Comparison of ENCODE assay signal across 8 cellular contexts in genomic region chr2:27772804-27773203, GRCh38. TPM values are rescaled to one million over a fixed set of nuclear protein-coding genes. Genes with fewer than 3 reads are reported as not detected.
DNase-seq lines count a peak whose midpoint lies in the region; ATAC-seq and TF ChIP-seq lines count a peak whose summit lies in the region.

No MANE protein-coding gene starts in this region.

- H3K79me2 ChIP-seq in mammary epithelial cell (ENCODE audit: insufficient read depth, low read length), result peaks cover 61% of the 10 kb centered on the region

- H3K4me1 ChIP-seq in BLaER1, result peaks cover 32% of the 10 kb centered on the region
- peaks cover 28% of the 10 kb centered on the region for H3K4me1 ChIP-seq in mammary epithelial cell (ENCODE audit: insufficient read depth, low read length)
- H3K4me1 ChIP-seq in naive thymus-derived CD4-positive, alpha-beta T cell (ENCODE audit: control insufficient read depth in 2 of 2, insufficient read depth in 2 of 2, low read length in 2 of 2), result peaks cover 10 to 20% of the 10 kb centered on the region in 2 donors

- H3K4me3 Mint-ChIP-seq in naive thymus-derived CD4-positive, alpha-beta T cell, result peak overlapping the region; percentile 78 to 100 (median 98)

- H3K36me3 ChIP-seq in BLaER1 (peaks cover 32% of the 10 kb centered on the region), mammary epithelial cell (ENCODE audit: insufficient read depth, low read length) (peaks cover 7% of the 10 kb centered on the region)
- H3K36me3 ChIP-seq in naive thymus-derived CD4-positive, alpha-beta T cell (ENCODE audit: control insufficient read depth in 2 of 3, insufficient read depth in 3 of 3, low read length in 3 of 3), result peaks cover 0 to 13% (median 0%) of the 10 kb centered on the region in 3 experiments

- peaks cover 0 to 7% (median 0%) of the 10 kb centered on the region in 5 donors for H3K27me3 Mint-ChIP-seq in naive thymus-derived CD4-positive, alpha-beta T cell

- CTCF ChIA-PET in mammary epithelial cell (lab: Charles Lee; ENCODE audit: low non-redundant PET), result interaction anchor here (0.6 kb wide), 2 partner anchors 34 to 622 kb away, joined by 3 to 4 read pairs; no protein-coding TSS in a partner anchor
- CTCF ChIA-PET in naive thymus-derived CD4-positive, alpha-beta T cell (lab: Charles Lee), result interaction anchor here (0.6 kb wide), 1 partner anchor 148 kb away, joined by 3 read pairs; no protein-coding TSS in a partner anchor

- dilution Hi-C loops in mammary epithelial cell (cut with HindIII; ENCODE audit: low sequenced_read_pairs), result loop anchor here (5.0 kb wide), 1 partner anchor 51 kb away; no protein-coding TSS in a partner anchor

- H3K4me2 ChIP-seq in BLaER1 (peak overlapping the region; percentile 80), mammary epithelial cell (ENCODE audit: insufficient read depth, low read depth, low read length) (peak overlapping the region; percentile 97)

- 0% methylated on average over 2 of the region's 2 CpGs for WGBS in mammary epithelial cell (ENCODE audit: low coverage, missing lambda C conversion rate)

- peak; percentile 19 to 31 for DNase-seq in Kasumi-1 (lab: John Stamatoyannopoulos, UW)
- DNase-seq in mammary epithelial cell, result no peak
- DNase-seq in naive thymus-derived CD4-positive, alpha-beta T cell, result no peak
- no peak for DNase-seq in NCI-H526 treated with DMSO at 0.1 percent for 48 hours (lab: John Stamatoyannopoulos, UW)
- no peak for DNase-seq in NCI-H748 treated with DMSO at 0.1 percent for 48 hours (lab: John Stamatoyannopoulos, UW)

- POLR2A ChIA-PET in naive thymus-derived CD4-positive, alpha-beta T cell (lab: Charles Lee), result interaction anchor here (0.7 to 1.4 kb wide), 3 partner anchors 8 to 722 kb away, joined by 3 to 4 read pairs (median 3); no protein-coding TSS in a partner anchor

- ATAC-seq in naive thymus-derived CD4-positive, alpha-beta T cell, result no peak
- no peak for ATAC-seq in HG03280 (IDR thresholded peaks at IDR 0.05; ENCODE audit: unreplicated experiment)
- ATAC-seq in HG03460 (IDR thresholded peaks at IDR 0.05; ENCODE audit: unreplicated experiment), result no peak

- H4K20me1 ChIP-seq in BLaER1 (peaks cover 14% of the 10 kb centered on the region; the same call in 1 of the 2 replicates), mammary epithelial cell (ENCODE audit: insufficient read depth, low read length) (no peaks in the 10 kb centered on the region)

- H3K27ac ChIP-seq in BLaER1 (no peak overlapping the region), mammary epithelial cell (ENCODE audit: insufficient read depth, low read depth, low read length) (peak overlapping the region; percentile 78)
- no peak overlapping the region for H3K27ac ChIP-seq in naive thymus-derived CD4-positive, alpha-beta T cell (ENCODE audit: low read depth, low read length)

- H3K36me3 Mint-ChIP-seq in naive thymus-derived CD4-positive, alpha-beta T cell, result peaks cover 7 to 22% (median 8%) of the 10 kb centered on the region in 5 donors

- H3K9ac ChIP-seq in BLaER1, result no peak overlapping the region
- H3K9ac ChIP-seq in mammary epithelial cell (ENCODE audit: insufficient read depth, low read length), result peak overlapping the region; percentile 94

- no peak for TF ChIP-seq CTCF in mammary epithelial cell (conservative IDR thresholded peaks at IDR 0.05 in 1 of 2, IDR thresholded peaks at IDR 0.05 in 1 of 2; ENCODE audit: extremely low read depth in 1 of 2, insufficient read depth in 1 of 2, low read depth in 1 of 2, low read length in 2 of 2)

- H3K9me3 ChIP-seq in BLaER1 (no peaks in the 10 kb centered on the region), mammary epithelial cell (replicated peaks; ENCODE audit: insufficient read depth, low read length) (no peaks in the 10 kb centered on the region)
- H3K9me3 ChIP-seq in naive thymus-derived CD4-positive, alpha-beta T cell (ENCODE audit: control insufficient read depth in 2 of 3, low read length in 3 of 3), result no peaks in the 10 kb centered on the region

- H3K4me1 Mint-ChIP-seq in naive thymus-derived CD4-positive, alpha-beta T cell, result peaks cover 36 to 67% (median 58%) of the 10 kb centered on the region in 7 donors

- in situ Hi-C loops in mammary epithelial cell (cut with MboI; ENCODE audit: low sequenced_read_pairs in 2 of 2), result loop anchor here in 1 of 2 donors (25.0 kb wide), 1 partner anchor 614 kb away; the partner anchor contains the start of gene FOSL2

- H3K27me3 ChIP-seq in BLaER1 (no peaks in the 10 kb centered on the region), mammary epithelial cell (ENCODE audit: insufficient read depth, low read length) (no peaks in the 10 kb centered on the region)
- no peaks in the 10 kb centered on the region for H3K27me3 ChIP-seq in naive thymus-derived CD4-positive, alpha-beta T cell (ENCODE audit: control insufficient read depth in 2 of 2, insufficient read depth in 2 of 2, low read length in 2 of 2)

- peak overlapping the region; percentile 27 to 100 (median 87) for H3K27ac Mint-ChIP-seq in naive thymus-derived CD4-positive, alpha-beta T cell

- no TSS peak for BruUV-seq in mammary epithelial cell (replicated peaks; lab: Mats Ljungman, UMichigan)

- no peak overlapping the region for H2AFZ ChIP-seq in mammary epithelial cell (ENCODE audit: low read depth, low read length)

- intact Hi-C loops in mammary epithelial cell (cut with micrococcal nuclease), result loop anchor here (2.0 kb wide), 1 partner anchor 26 kb away; no protein-coding TSS in a partner anchor
- intact Hi-C loops in naive thymus-derived CD4-positive, alpha-beta T cell (cut with micrococcal nuclease), result loop anchor here (5.0 to 10.0 kb wide), 7 partner anchors 56 to 982 kb away; partner anchors contain the start of genes PPP1CB (in 2 of the 2) and FOSL2 (in 1 of the 2)

- H3K4me3 ChIP-seq in BLaER1 (peak overlapping the region; percentile 78), mammary epithelial cell (replicated peaks in 1 of 3; ENCODE audit: insufficient read depth in 1 of 3, low read depth in 2 of 3, low read length in 3 of 3) (peak overlapping the region; percentile 76 to 93 (median 91))
- peak overlapping the region; percentile 4 for H3K4me3 ChIP-seq in naive thymus-derived CD4-positive, alpha-beta T cell (ENCODE audit: low read length)

- no peaks in the 10 kb centered on the region for H3K9me3 Mint-ChIP-seq in naive thymus-derived CD4-positive, alpha-beta T cell

RNA-seq across cellular contexts. Expression of gene MRPL33, which starts 1.3 kb away (rescaled TPM):
- total RNA-seq in mammary epithelial cell, result 10 to 100 TPM; 40.2 to 83.6 TPM
- polyA plus RNA-seq in mammary epithelial cell, result 61.7 TPM
- 1.9 TPM for polyA minus RNA-seq in mammary epithelial cell
- total RNA-seq in naive thymus-derived CD4-positive, alpha-beta T cell, result 10 to 100 TPM; 27.3 to 39.4 (median 35.1) TPM
- polyA plus RNA-seq in naive thymus-derived CD4-positive, alpha-beta T cell, result 100 to 1,000 TPM; 201 to 233 TPM

Comparison
In these comparisons a context has a peak if more than half of its experiments do, and no peak if none do; other contexts are left out.
1. H3K4me3 ChIP-seq: peak in every context shown above with its lines; median percentile 91 in mammary epithelial cell; 78 in BLaER1; 4 in naive thymus-derived CD4-positive, alpha-beta T cell.
2. DNase-seq: peak in Kasumi-1 (2 of 2); none in mammary epithelial cell (single experiment), naive thymus-derived CD4-positive, alpha-beta T cell (0 of 9), NCI-H526 treated with DMSO at 0.1 percent for 48 hours (single experiment) and NCI-H748 treated with DMSO at 0.1 percent for 48 hours (single experiment).